In the genomic region with DNA sequence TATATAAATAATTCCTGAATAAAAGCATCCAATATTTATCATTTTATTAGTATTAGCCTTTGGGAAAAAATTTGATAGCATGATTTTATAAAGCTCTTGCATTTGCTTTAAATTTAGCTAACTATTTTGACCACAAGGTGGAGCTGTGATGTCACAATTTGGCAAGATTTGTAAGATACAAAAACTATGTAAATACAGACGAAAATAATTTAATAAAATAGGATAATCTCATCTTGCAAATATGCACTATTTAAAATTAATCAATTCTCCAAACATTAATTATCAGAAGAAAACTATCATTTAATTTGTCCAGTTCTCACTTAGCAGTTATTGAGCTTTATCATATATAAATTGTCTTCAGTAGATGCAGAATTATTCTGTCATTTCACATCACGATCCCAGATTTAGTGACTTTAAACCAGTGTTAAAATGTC, we compare ENCODE assay signal across 8 cellular contexts.
A peak's percentile ranks its signal among the peaks of the same experiment; 100 is the strongest.
DNase-seq lines count a peak whose midpoint lies in the region; ATAC-seq, FAIRE-seq and TF ChIP-seq lines count a peak whose summit lies in the region.

No MANE protein-coding gene starts in this region.

- H3K4me1 ChIP-seq in keratinocyte (ENCODE audit: control insufficient read depth, extremely low read depth, insufficient read depth, low read length) = no peaks in the 10 kb centered on the region

- no peak for DNase-seq in natural killer cell
- no peak for DNase-seq in natural killer cell treated with Interleukin-12 subunit alpha and Interleukin-12 subunit beta and Interleukin-15 and Interleukin-18, amount 100 ng/mL, for 72 hours (ENCODE audit: low spot score)
- DNase-seq in NB4 (ENCODE audit: low read depth) = peak; percentile 52
- peak; percentile 35 for DNase-seq in activated CD8-positive, alpha-beta T cell treated with anti-CD3 and anti-CD28 coated beads, Interleukin-2, amount 10 ng/mL, durations not matched to agents 7 days and 5 days
- peak; percentile 17 for DNase-seq in keratinocyte (ENCODE audit: low read depth, low spot score)
- DNase-seq in islet precursor cell = no peak
- DNase-seq in activated gamma-delta T cell treated with Interleukin-2 at 50 U/mL for 16 hours = no peak

- no peak for FAIRE-seq in keratinocyte (lab: Jason Lieb, UNC)

- H3K4me1 Mint-ChIP-seq in natural killer cell = no peaks in the 10 kb centered on the region
- H3K4me1 Mint-ChIP-seq in natural killer cell treated with Interleukin-12 subunit alpha and Interleukin-12 subunit beta and Interleukin-15 and Interleukin-18, amount 100 ng/mL, for 72 hours (ENCODE audit: low read depth in 2 of 2) = no peaks in the 10 kb centered on the region
- H3K4me1 Mint-ChIP-seq in activated CD8-positive, alpha-beta T cell treated with anti-CD3 and anti-CD28 coated beads, Interleukin-2, amount 10 ng/mL, durations not matched to agents 7 days and 5 days (ENCODE audit: low read depth) = no peaks in the 10 kb centered on the region

- H3K4me3 ChIP-seq in NB4 (ENCODE audit: low read depth, low read length) = no peak overlapping the region
- H3K4me3 ChIP-seq in keratinocyte (ENCODE audit: control insufficient read depth in 2 of 3, extremely low read depth in 1 of 3, insufficient read depth in 2 of 3, low read depth in 1 of 3, low read length in 3 of 3) = no peak overlapping the region

- H3K4me3 Mint-ChIP-seq in natural killer cell = no peak overlapping the region
- H3K4me3 Mint-ChIP-seq in natural killer cell treated with Interleukin-12 subunit alpha and Interleukin-12 subunit beta and Interleukin-15 and Interleukin-18, amount 100 ng/mL, for 72 hours = no peak overlapping the region
- no peak overlapping the region for H3K4me3 Mint-ChIP-seq in activated CD8-positive, alpha-beta T cell treated with anti-CD3 and anti-CD28 coated beads, Interleukin-2, amount 10 ng/mL, durations not matched to agents 7 days and 5 days

- no peak overlapping the region for H3K27ac Mint-ChIP-seq in natural killer cell
- H3K27ac Mint-ChIP-seq in natural killer cell treated with Interleukin-12 subunit alpha and Interleukin-12 subunit beta and Interleukin-15 and Interleukin-18, amount 100 ng/mL, for 72 hours = no peak overlapping the region
- no peak overlapping the region for H3K27ac Mint-ChIP-seq in activated CD8-positive, alpha-beta T cell treated with anti-CD3 and anti-CD28 coated beads, Interleukin-2, amount 10 ng/mL, durations not matched to agents 7 days and 5 days

- H3K27me3 ChIP-seq in keratinocyte (ENCODE audit: control insufficient read depth, extremely low read depth, insufficient read depth, low read length) = no peaks in the 10 kb centered on the region

- H3K9me3 ChIP-seq in keratinocyte (ENCODE audit: control insufficient read depth, low read depth, low read length) = no peaks in the 10 kb centered on the region

- H3K4me2 ChIP-seq in keratinocyte (ENCODE audit: control insufficient read depth, extremely low read depth, insufficient read depth, low read depth, low read length) = no peak overlapping the region

- dilution Hi-C loops in keratinocyte (cut with MboI; ENCODE audit: extremely low pct_ligation_motif_present, low sequenced_read_pairs) = no loop called here

- no peak overlapping the region for H3K27ac ChIP-seq in keratinocyte (ENCODE audit: control insufficient read depth, insufficient read depth, low read length)

- no peaks in the 10 kb centered on the region for H3K79me2 ChIP-seq in keratinocyte (ENCODE audit: control insufficient read depth, insufficient read depth, low read length)

- POLR2A ChIA-PET in activated CD8-positive, alpha-beta T cell treated with anti-CD3 and anti-CD28 coated beads, Interleukin-2, amount 10 ng/mL, durations not matched to agents 7 days and 5 days (lab: Charles Lee) = no interaction called here

- no peaks in the 10 kb centered on the region for H3K9me1 ChIP-seq in keratinocyte (ENCODE audit: control insufficient read depth, extremely low read depth, insufficient read depth, low read length)

- TF ChIP-seq CTCF in natural killer cell (IDR thresholded peaks at IDR 0.05) (peak; percentile 41), NB4 (IDR thresholded peaks at IDR 0.05; ENCODE audit: low read depth, low read length) (peak; percentile 48), keratinocyte (optimal IDR thresholded peaks at IDR 0.05 in 1 of 3, IDR thresholded peaks at IDR 0.05 in 1 of 3, conservative IDR thresholded peaks at IDR 0.05 in 1 of 3; ENCODE audit: extremely low read depth in 1 of 3, insufficient read depth in 2 of 3, low read length in 3 of 3) (peak in 2 of 3 experiments; percentile 18 to 42)

- CTCF ChIA-PET in activated CD8-positive, alpha-beta T cell treated with anti-CD3 and anti-CD28 coated beads, Interleukin-2, amount 10 ng/mL, durations not matched to agents 7 days and 5 days (lab: Charles Lee) = interaction anchor here (1.1 to 2.2 kb wide), 8 partner anchors 11 to 529 kb away, joined by 3 to 30 read pairs (median 4); no protein-coding TSS in a partner anchor

- no peak for TF ChIP-seq POLR2A in NB4 (IDR thresholded peaks at IDR 0.05; ENCODE audit: extremely low read depth, insufficient read length)

- no peaks in the 10 kb centered on the region for H3K27me3 Mint-ChIP-seq in natural killer cell (ENCODE audit: low read depth in 2 of 2)
- no peaks in the 10 kb centered on the region for H3K27me3 Mint-ChIP-seq in natural killer cell treated with Interleukin-12 subunit alpha and Interleukin-12 subunit beta and Interleukin-15 and Interleukin-18, amount 100 ng/mL, for 72 hours
- no peaks in the 10 kb centered on the region for H3K27me3 Mint-ChIP-seq in activated CD8-positive, alpha-beta T cell treated with anti-CD3 and anti-CD28 coated beads, Interleukin-2, amount 10 ng/mL, durations not matched to agents 7 days and 5 days (ENCODE audit: low read depth)

- H2AFZ ChIP-seq in keratinocyte (ENCODE audit: control insufficient read depth, low read length) = no peak overlapping the region

- no peak overlapping the region for H3K9ac ChIP-seq in keratinocyte (ENCODE audit: control insufficient read depth, extremely low read depth, insufficient read depth, low read length)

- H4K20me1 ChIP-seq in keratinocyte (ENCODE audit: control insufficient read depth, extremely low read depth, insufficient read depth, low read length) = no peaks in the 10 kb centered on the region

- H3K9me3 Mint-ChIP-seq in natural killer cell = no peaks in the 10 kb centered on the region
- no peaks in the 10 kb centered on the region for H3K9me3 Mint-ChIP-seq in natural killer cell treated with Interleukin-12 subunit alpha and Interleukin-12 subunit beta and Interleukin-15 and Interleukin-18, amount 100 ng/mL, for 72 hours
- H3K9me3 Mint-ChIP-seq in activated CD8-positive, alpha-beta T cell treated with anti-CD3 and anti-CD28 coated beads, Interleukin-2, amount 10 ng/mL, durations not matched to agents 7 days and 5 days (ENCODE audit: insufficient read depth) = no peaks in the 10 kb centered on the region

- ATAC-seq in natural killer cell (no peak), GM18520 (IDR thresholded peaks at IDR 0.05; ENCODE audit: unreplicated experiment) (no peak)
- no peak for ATAC-seq in natural killer cell treated with Interleukin-12 subunit alpha and Interleukin-12 subunit beta and Interleukin-15 and Interleukin-18, amount 100 ng/mL, for 72 hours
- no peak for ATAC-seq in activated CD8-positive, alpha-beta T cell treated with anti-CD3 and anti-CD28 coated beads, Interleukin-2, amount 10 ng/mL, durations not matched to agents 7 days and 5 days

- intact Hi-C loops in natural killer cell (cut with micrococcal nuclease) = loop anchor here (10.0 kb wide), 1 partner anchor 509 kb away; no protein-coding TSS in a partner anchor

- no peaks in the 10 kb centered on the region for H3K36me3 Mint-ChIP-seq in natural killer cell
- no peaks in the 10 kb centered on the region for H3K36me3 Mint-ChIP-seq in natural killer cell treated with Interleukin-12 subunit alpha and Interleukin-12 subunit beta and Interleukin-15 and Interleukin-18, amount 100 ng/mL, for 72 hours
- H3K36me3 Mint-ChIP-seq in activated CD8-positive, alpha-beta T cell treated with anti-CD3 and anti-CD28 coated beads, Interleukin-2, amount 10 ng/mL, durations not matched to agents 7 days and 5 days (ENCODE audit: low read depth) = no peaks in the 10 kb centered on the region

- H3K36me3 ChIP-seq in keratinocyte (ENCODE audit: control insufficient read depth in 2 of 2, extremely low read depth in 1 of 2, insufficient read depth in 2 of 2, low read length in 2 of 2) = no peaks in the 10 kb centered on the region

Comparison
In these comparisons a context has a peak if more than half of its experiments do, and no peak if none do; other contexts are left out.
1. DNase-seq: peak in NB4 (single experiment), activated CD8-positive, alpha-beta T cell treated with anti-CD3 and anti-CD28 coated beads, Interleukin-2, amount 10 ng/mL, durations not matched to agents 7 days and 5 days (single experiment) and keratinocyte (single experiment); none in natural killer cell (single experiment), natural killer cell treated with Interleukin-12 subunit alpha and Interleukin-12 subunit beta and Interleukin-15 and Interleukin-18, amount 100 ng/mL, for 72 hours (single experiment), islet precursor cell (single experiment) and activated gamma-delta T cell treated with Interleukin-2 at 50 U/mL for 16 hours (single experiment).
2. Peak in every context shown above with its lines, with median percentiles within 50 percentile points of each other: CTCF ChIP-seq.